In the genomic region with DNA sequence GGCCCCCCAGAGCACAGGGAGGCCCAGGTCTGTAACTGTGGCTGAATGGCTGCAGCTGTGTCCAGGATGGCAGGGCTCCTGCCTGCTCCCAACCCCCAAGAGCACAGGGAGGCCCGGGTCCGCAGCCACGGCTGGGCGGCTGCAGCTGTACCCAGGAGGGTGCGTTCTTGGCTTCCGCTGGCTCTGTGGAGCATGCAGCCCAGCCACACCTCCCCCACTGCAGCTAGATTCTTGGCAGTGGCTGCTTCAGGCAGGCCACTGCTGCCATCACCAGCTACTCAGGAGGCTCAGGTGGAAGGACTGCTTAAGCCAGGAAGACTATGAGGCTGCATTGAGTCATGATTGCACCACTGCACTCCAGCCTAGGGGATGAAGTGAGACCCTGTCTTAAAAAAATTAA, we compare ENCODE assay signal across 9 cellular contexts. TPM values are rescaled to one million over a fixed set of nuclear protein-coding genes. Genes with fewer than 3 reads are reported as not detected.
DNase-seq lines count a peak whose midpoint lies in the region; ATAC-seq and TF ChIP-seq lines count a peak whose summit lies in the region.
"Had no signal": no experiment of that assay in that cellular context is flagged by ENCODE, and none has a peak within 500 bp of the region (broad histone marks: within the 10 kb centered on the region; RNA-seq: fewer than 3 reads in every experiment).

No MANE protein-coding gene starts in this region.

- no peak for ATAC-seq in body of pancreas
- ATAC-seq in activated naive CD8-positive, alpha-beta T cell treated with anti-CD3 and anti-CD28 coated beads, Interleukin-2, amount 50 U/mL, for 24 hours, result no peak

- H3K36me3 Mint-ChIP-seq in activated naive CD8-positive, alpha-beta T cell treated with anti-CD3 and anti-CD28 coated beads, Interleukin-2, amount 50 U/mL, for 24 hours (ENCODE audit: low read depth), result no peaks in the 10 kb centered on the region
- H3K36me3 Mint-ChIP-seq in activated naive CD4-positive, alpha-beta T cell treated with anti-CD3 and anti-CD28 coated beads, Interleukin-2, amount 10 ng/mL, durations not matched to agents 7 days and 5 days, result no peaks in the 10 kb centered on the region
- H3K36me3 Mint-ChIP-seq: brain had no signal

- H3K27ac ChIP-seq in HEK293 (ENCODE audit: extremely low read depth, low read depth, low read length) (no peak overlapping the region), body of pancreas (no peak overlapping the region)

- CTCF ChIA-PET in HEK293 (lab: Yijun Ruan, JAX), result no interaction called here
- CTCF ChIA-PET in activated naive CD4-positive, alpha-beta T cell treated with anti-CD3 and anti-CD28 coated beads, Interleukin-2, amount 10 ng/mL, durations not matched to agents 7 days and 5 days (lab: Charles Lee), result no interaction called here

- WGBS in body of pancreas, 2 donors, result 90% methylated on average over 5 of the region's 6 CpGs; no CpG with 5 or more reads in 1 of the 2 donors

- peaks cover 7% of the 10 kb centered on the region for H3K27me3 Mint-ChIP-seq in activated naive CD8-positive, alpha-beta T cell treated with anti-CD3 and anti-CD28 coated beads, Interleukin-2, amount 50 U/mL, for 24 hours
- H3K27me3 Mint-ChIP-seq in activated naive CD4-positive, alpha-beta T cell treated with anti-CD3 and anti-CD28 coated beads, Interleukin-2, amount 10 ng/mL, durations not matched to agents 7 days and 5 days, result peaks cover 14% of the 10 kb centered on the region

- H3K27me3 ChIP-seq in body of pancreas, result no peaks in the 10 kb centered on the region

- peak; percentile 19 for DNase-seq in ELF-1 (ENCODE audit: low read depth, low spot score)
- peak; percentile 14 for DNase-seq in RPMI7951 (ENCODE audit: low read depth)
- DNase-seq in left kidney (ENCODE audit: low read depth, low spot score), result peak; percentile 94
- no peak for DNase-seq in body of pancreas
- no peak for DNase-seq in activated naive CD8-positive, alpha-beta T cell treated with anti-CD3 and anti-CD28 coated beads, Interleukin-2, amount 50 U/mL, for 24 hours
- DNase-seq in NCI-H2081 treated with DMSO at 0.1 percent for 48 hours (lab: John Stamatoyannopoulos, UW), result no peak
- no peak for DNase-seq in activated naive CD4-positive, alpha-beta T cell treated with anti-CD3 and anti-CD28 coated beads, Interleukin-2, amount 10 ng/mL, durations not matched to agents 7 days and 5 days

- H3K9me3 ChIP-seq in HEK293 (ENCODE audit: control insufficient read depth, insufficient read depth, low read depth, low read length) (no peaks in the 10 kb centered on the region), body of pancreas (no peaks in the 10 kb centered on the region)

- POLR2A ChIA-PET in HEK293 (lab: Yijun Ruan, JAX), result no interaction called here

- no peak overlapping the region for H3K4me3 Mint-ChIP-seq in activated naive CD8-positive, alpha-beta T cell treated with anti-CD3 and anti-CD28 coated beads, Interleukin-2, amount 50 U/mL, for 24 hours
- H3K4me3 Mint-ChIP-seq in activated naive CD4-positive, alpha-beta T cell treated with anti-CD3 and anti-CD28 coated beads, Interleukin-2, amount 10 ng/mL, durations not matched to agents 7 days and 5 days, result no peak overlapping the region
- H3K4me3 Mint-ChIP-seq: brain had no signal

- H3K27ac Mint-ChIP-seq in activated naive CD8-positive, alpha-beta T cell treated with anti-CD3 and anti-CD28 coated beads, Interleukin-2, amount 50 U/mL, for 24 hours, result no peak overlapping the region
- no peak overlapping the region for H3K27ac Mint-ChIP-seq in activated naive CD4-positive, alpha-beta T cell treated with anti-CD3 and anti-CD28 coated beads, Interleukin-2, amount 10 ng/mL, durations not matched to agents 7 days and 5 days
- H3K27ac Mint-ChIP-seq: brain had no signal

- H3K4me3 ChIP-seq in HEK293 (ENCODE audit: low read depth, low read length), result no peak overlapping the region
- H3K4me3 ChIP-seq in body of pancreas, result no peak overlapping the region

- H3K4me1 ChIP-seq in HEK293 (ENCODE audit: control insufficient read depth, insufficient read depth, low read length) (peaks cover 6% of the 10 kb centered on the region; the same call in 1 of the 2 replicates), body of pancreas (peaks cover 6% of the 10 kb centered on the region)

- TF ChIP-seq CTCF in HEK293 (tag by site-specific recombination; IDR thresholded peaks at IDR 0.05) (no peak), body of pancreas (IDR thresholded peaks at IDR 0.05) (no peak)

- TF ChIP-seq POLR2A in body of pancreas (IDR thresholded peaks at IDR 0.05), result no peak

- intact Hi-C loops in body of pancreas (cut with DNase I), result no loop called here

- peaks cover 17% of the 10 kb centered on the region for H3K4me1 Mint-ChIP-seq in activated naive CD8-positive, alpha-beta T cell treated with anti-CD3 and anti-CD28 coated beads, Interleukin-2, amount 50 U/mL, for 24 hours
- peaks cover 19% of the 10 kb centered on the region for H3K4me1 Mint-ChIP-seq in activated naive CD4-positive, alpha-beta T cell treated with anti-CD3 and anti-CD28 coated beads, Interleukin-2, amount 10 ng/mL, durations not matched to agents 7 days and 5 days

- no peaks in the 10 kb centered on the region for H3K9me3 Mint-ChIP-seq in activated naive CD8-positive, alpha-beta T cell treated with anti-CD3 and anti-CD28 coated beads, Interleukin-2, amount 50 U/mL, for 24 hours
- H3K9me3 Mint-ChIP-seq in activated naive CD4-positive, alpha-beta T cell treated with anti-CD3 and anti-CD28 coated beads, Interleukin-2, amount 10 ng/mL, durations not matched to agents 7 days and 5 days, result no peaks in the 10 kb centered on the region
- H3K9me3 Mint-ChIP-seq: brain had no signal

- no peaks in the 10 kb centered on the region for H3K36me3 ChIP-seq in HEK293 (ENCODE audit: control insufficient read depth in 2 of 2, insufficient read depth in 1 of 2, low read length in 2 of 2)
- H3K36me3 ChIP-seq in body of pancreas (replicated peaks in 1 of 2; ENCODE audit: insufficient read depth in 1 of 2, low read depth in 2 of 2), result no peaks in the 10 kb centered on the region

TF ChIP-seq in HEK293, 187 proteins besides CTCF, POLR2A, EP300 and RAD21:
- TF ChIP-seq ZNF776 (tag by site-specific recombination; IDR thresholded peaks at IDR 0.05; ENCODE audit: borderline replicate concordance), result no peak
- TF ChIP-seq OSR2 (tag by site-specific recombination; IDR thresholded peaks at IDR 0.05), result 0 out of 2 replicates have a peak, but pooled peaks have one; percentile 33
TF ChIP-seq in HEK293: peak in this region for 1.

RNA-seq across cellular contexts. Expression of a gene that starts 27.9 kb away (rescaled TPM):
- total RNA-seq in RPMI7951 (2014; rRNA removed; shearing (Covaris generic)), result 6.1 and 18.7 TPM in 2 replicates
- 1 to 10 TPM; 4.9 to 6.0 TPM for total RNA-seq in body of pancreas

RNA-seq across cellular contexts. Expression of a gene that starts 48.0 kb away (rescaled TPM):
- total RNA-seq in RPMI7951 (2014; rRNA removed; shearing (Covaris generic)), result 428 and 438 TPM in 2 replicates
- total RNA-seq in body of pancreas, result 10 to 100 TPM; 28.0 to 32.7 TPM

RNA-seq across cellular contexts. Expression of a gene that starts 48.2 kb away (rescaled TPM):
- 85.3 and 88.1 TPM in 2 replicates for total RNA-seq in RPMI7951 (2014; rRNA removed; shearing (Covaris generic))
- 10 to 100 TPM; 15.5 to 25.7 TPM for total RNA-seq in body of pancreas

Comparison
In these comparisons a context has a peak if more than half of its experiments do, and no peak if none do; other contexts are left out.
1. DNase-seq: peak in ELF-1 (single experiment), RPMI7951 (single experiment) and left kidney (single experiment); none in body of pancreas (0 of 4), activated naive CD8-positive, alpha-beta T cell treated with anti-CD3 and anti-CD28 coated beads, Interleukin-2, amount 50 U/mL, for 24 hours (single experiment), NCI-H2081 treated with DMSO at 0.1 percent for 48 hours (single experiment) and activated naive CD4-positive, alpha-beta T cell treated with anti-CD3 and anti-CD28 coated beads, Interleukin-2, amount 10 ng/mL, durations not matched to agents 7 days and 5 days (single experiment).
2. RNA of a gene that starts 48.0 kb away (total RNA-seq): 428 to 438 TPM in RPMI7951; 28.0 to 32.7 TPM in body of pancreas; every median in the first group is over 10 times any median in the second.